ENCODE assay signal across 28 cellular contexts in the genomic region with DNA sequence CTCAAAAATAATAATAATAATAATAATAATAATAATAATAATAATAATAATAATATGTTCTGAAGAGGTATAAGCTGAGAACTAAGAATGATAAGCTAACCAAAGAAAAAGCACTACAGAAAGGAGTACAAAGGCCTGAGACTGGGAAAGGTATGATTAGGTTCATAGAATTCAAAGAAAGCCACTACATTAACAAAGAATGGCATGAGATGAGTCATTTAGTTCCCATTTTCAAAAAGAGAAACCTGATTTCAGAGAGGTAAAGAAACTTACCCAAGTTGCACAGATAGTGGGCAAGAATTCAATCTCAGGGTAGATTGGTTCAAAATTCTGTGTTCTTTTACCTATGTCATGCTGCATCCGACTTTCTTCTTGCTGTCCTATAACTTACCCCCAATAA.
"Had no signal": no experiment of that assay in that cellular context is flagged by ENCODE, and none has a peak within 500 bp of the region (broad histone marks: within the 10 kb centered on the region; RNA-seq: fewer than 3 reads in every experiment).

No MANE protein-coding gene starts in this region.

- H3K4me1 ChIP-seq: SJSA1 had no signal

- H3K27me3 Mint-ChIP-seq: activated CD8-positive, alpha-beta T cell treated with anti-CD3 and anti-CD28 coated beads for 36 hours had no signal

- H3K4me1 Mint-ChIP-seq: activated B cell treated with CpG ODN at 0.5 μM for 24 hours; activated naive CD8-positive, alpha-beta T cell treated with anti-CD3 and anti-CD28 coated beads, Interleukin-2, amount 50 U/mL, for 24 hours; T-helper 17 cell had no signal

- H3K36me3 ChIP-seq: ascending aorta, brain microvascular endothelial cell, SJSA1 had no signal

- DNase-seq: activated B cell treated with CpG ODN at 0.5 μM for 24 hours; activated CD4-positive, alpha-beta T cell treated with anti-CD3 and anti-CD28 coated beads, Interleukin-2, amount 50 U/mL, for 1 hour; activated CD8-positive, alpha-beta memory T cell treated with anti-CD3 and anti-CD28 coated beads, Interleukin-2, amount 50 U/mL, for 48 hours; activated CD8-positive, alpha-beta T cell treated with anti-CD3 and anti-CD28 coated beads for 36 hours; activated effector memory CD4-positive, alpha-beta T cell treated with anti-CD3 and anti-CD28 coated beads, Interleukin-2, amount 50 U/mL, for 16 hours; activated naive CD4-positive, alpha-beta T cell treated with Interleukin-2 at 50 U/mL for 16 hours; activated naive CD8-positive, alpha-beta T cell treated with anti-CD3 and anti-CD28 coated beads, Interleukin-2, amount 50 U/mL, for 24 hours; activated T-cell treated with anti-CD3 and anti-CD28 coated beads, Interleukin-2, amount 50 U/mL, for 24 hours; amniotic stem cell; brain microvascular endothelial cell; caudate nucleus; Karpas-422; NCI-H1092; NCI-H1417 treated with DMSO at 0.1 percent for 48 hours; NCI-H1694; NCI-H2029; NCI-H2107; NCI-H345; NCI-H510A; NCI-H69; PC-3; SHP77; T-helper 17 cell; T-helper 9 cell had no signal

- ATAC-seq: activated CD8-positive, alpha-beta T cell treated with anti-CD3 and anti-CD28 coated beads for 36 hours; activated naive CD8-positive, alpha-beta T cell treated with anti-CD3 and anti-CD28 coated beads, Interleukin-2, amount 50 U/mL, for 24 hours; K562; PC-3; T-helper 17 cell had no signal

- H3K4me3 Mint-ChIP-seq: activated B cell treated with CpG ODN at 0.5 μM for 24 hours; activated CD8-positive, alpha-beta T cell treated with anti-CD3 and anti-CD28 coated beads for 36 hours; activated naive CD8-positive, alpha-beta T cell treated with anti-CD3 and anti-CD28 coated beads, Interleukin-2, amount 50 U/mL, for 24 hours; activated T-cell treated with anti-CD3 and anti-CD28 coated beads, Interleukin-2, amount 50 U/mL, for 24 hours; T-helper 17 cell had no signal

- H3K27ac Mint-ChIP-seq: activated B cell treated with CpG ODN at 0.5 μM for 24 hours; activated CD8-positive, alpha-beta T cell treated with anti-CD3 and anti-CD28 coated beads for 36 hours; activated naive CD4-positive, alpha-beta T cell treated with anti-CD3 and anti-CD28 coated beads, Interleukin-2, amount 50 U/mL, for 72 hours; activated naive CD8-positive, alpha-beta T cell treated with anti-CD3 and anti-CD28 coated beads, Interleukin-2, amount 50 U/mL, for 24 hours; activated T-cell treated with anti-CD3 and anti-CD28 coated beads, Interleukin-2, amount 50 U/mL, for 24 hours; T-helper 17 cell had no signal

- H3K27ac ChIP-seq: brain microvascular endothelial cell, SJSA1 had no signal

- H3K9me3 Mint-ChIP-seq: activated B cell treated with CpG ODN at 0.5 μM for 24 hours; activated CD8-positive, alpha-beta T cell treated with anti-CD3 and anti-CD28 coated beads for 36 hours; activated naive CD4-positive, alpha-beta T cell treated with anti-CD3 and anti-CD28 coated beads, Interleukin-2, amount 50 U/mL, for 72 hours; activated naive CD8-positive, alpha-beta T cell treated with anti-CD3 and anti-CD28 coated beads, Interleukin-2, amount 50 U/mL, for 24 hours; activated T-cell treated with anti-CD3 and anti-CD28 coated beads, Interleukin-2, amount 50 U/mL, for 24 hours had no signal

- H3K4me3 ChIP-seq: ascending aorta, K562, SJSA1 had no signal

- H3K27me3 ChIP-seq: ascending aorta, brain microvascular endothelial cell, SJSA1 had no signal

- H3K36me3 Mint-ChIP-seq: activated naive CD4-positive, alpha-beta T cell treated with anti-CD3 and anti-CD28 coated beads, Interleukin-2, amount 50 U/mL, for 72 hours had no signal

- H3K9me3 ChIP-seq: ascending aorta, SJSA1 had no signal
